In genomic region chr10:107653832-107654287, GRCh38 we compare ENCODE assay signal across 1 cellular context.
TF ChIP-seq lines count a peak whose summit lies in the region.

No MANE protein-coding gene starts in this region.

TF ChIP-seq in GM12878, 131 proteins besides CTCF, POLR2A, EP300 and RAD21 (continued from another document and continues in another):
- TF ChIP-seq USF2 (IDR thresholded peaks at IDR 0.05; ENCODE audit: borderline replicate concordance, low read depth, low read length) (peak; percentile 21; the same call in 1 of the 2 replicates), JUND (IDR thresholded peaks at IDR 0.05; ENCODE audit: low read depth, low read length) (no peak), FOXK2 (IDR thresholded peaks at IDR 0.05) (no peak), CBX5 (IDR thresholded peaks at IDR 0.05; ENCODE audit: low read depth) (peak; percentile 80; the same call in 1 of the 2 replicates), PAX8 (IDR thresholded peaks at IDR 0.05) (no peak), KLF5 (IDR thresholded peaks at IDR 0.05; ENCODE audit: partially characterized antibody) (no peak), BMI1 (IDR thresholded peaks at IDR 0.05; ENCODE audit: borderline replicate concordance) (no peak), NR2C2 (IDR thresholded peaks at IDR 0.05; ENCODE audit: borderline replicate concordance, control insufficient read depth, insufficient read length, low read depth) (no peak), RELA (IDR thresholded peaks at IDR 0.05; ENCODE audit: borderline replicate concordance, partially characterized antibody) (no peak), RELB (IDR thresholded peaks at IDR 0.05; ENCODE audit: low read depth) (peak; percentile 58; the same call in 1 of the 2 replicates), MTA3 (IDR thresholded peaks at IDR 0.05; ENCODE audit: borderline replicate concordance, low read length) (no peak), RBBP5 (conservative IDR thresholded peaks at IDR 0.05) (no peak), MEF2B (IDR thresholded peaks at IDR 0.05; ENCODE audit: partially characterized antibody, poor library complexity, severe bottlenecking) (peak; percentile 81), ZNF207 (IDR thresholded peaks at IDR 0.05; ENCODE audit: borderline replicate concordance) (no peak), ELK1 (IDR thresholded peaks at IDR 0.05; ENCODE audit: low read depth, low read length) (no peak), NFIC (IDR thresholded peaks at IDR 0.05; ENCODE audit: low read depth, low read length) (no peak), SIN3A (IDR thresholded peaks at IDR 0.05; ENCODE audit: low read depth, low read length) (no peak), BHLHE40 (IDR thresholded peaks at IDR 0.05; ENCODE audit: borderline replicate concordance in 1 of 2, low read depth in 2 of 2, low read length in 1 of 2) (no peak), KAT2A (conservative IDR thresholded peaks at IDR 0.05; ENCODE audit: control insufficient read depth, low read depth, low read length) (no peak), BACH1 (IDR thresholded peaks at IDR 0.05; ENCODE audit: borderline replicate concordance) (no peak), BCL3 (IDR thresholded peaks at IDR 0.05; ENCODE audit: borderline replicate concordance, insufficient read depth, low read depth, low read length, poor library complexity, severe bottlenecking) (no peak), RUNX3 (IDR thresholded peaks at IDR 0.05; ENCODE audit: low read length) (no peak), ZNF24 (IDR thresholded peaks at IDR 0.05) (no peak), MAX (IDR thresholded peaks at IDR 0.05; ENCODE audit: low read depth, low read length) (no peak), POU2F2 (IDR thresholded peaks at IDR 0.05; ENCODE audit: borderline replicate concordance, low read depth, low read length) (no peak), SMARCA5 (IDR thresholded peaks at IDR 0.05) (no peak), PRDM15 (CRISPR knock-in tag; IDR thresholded peaks at IDR 0.05) (no peak), MYC (IDR thresholded peaks at IDR 0.05; ENCODE audit: insufficient read depth, insufficient read length, insufficient replicate concordance, low read length, severe bottlenecking) (no peak), RFX5 (IDR thresholded peaks at IDR 0.05; ENCODE audit: low read depth, low read length) (no peak), CBX3 (IDR thresholded peaks at IDR 0.05; ENCODE audit: borderline replicate concordance, low read depth) (no peak), IRF5 (IDR thresholded peaks at IDR 0.05; ENCODE audit: borderline replicate concordance) (no peak), TARDBP (IDR thresholded peaks at IDR 0.05; ENCODE audit: borderline replicate concordance) (no peak), ZNF274 (IDR thresholded peaks at IDR 0.05; ENCODE audit: insufficient read depth, insufficient read length) (no peak), ZNF687 (IDR thresholded peaks at IDR 0.05) (peak; percentile 54), MXI1 (IDR thresholded peaks at IDR 0.05; ENCODE audit: low read depth, low read length) (no peak), RAD51 (IDR thresholded peaks at IDR 0.05) (peak; percentile 78), ZBTB4 (CRISPR knock-in tag; IDR thresholded peaks at IDR 0.05) (no peak), IRF4 (IDR thresholded peaks at IDR 0.05; ENCODE audit: low read depth, low read length) (no peak), EED (IDR thresholded peaks at IDR 0.05; ENCODE audit: low read depth) (no peak), TCF3 (IDR thresholded peaks at IDR 0.05; ENCODE audit: borderline replicate concordance, insufficient read depth, low read depth, low read length) (no peak), SRF (IDR thresholded peaks at IDR 0.05; ENCODE audit: low read depth in 2 of 2, low read length in 2 of 2) (no peak), SUZ12 (IDR thresholded peaks at IDR 0.05; ENCODE audit: unreplicated experiment) (no peak), ZNF384 (IDR thresholded peaks at IDR 0.05; ENCODE audit: borderline replicate concordance, low read depth, low read length) (no peak), CHD4 (IDR thresholded peaks at IDR 0.05) (no peak), SMC3 (IDR thresholded peaks at IDR 0.05; ENCODE audit: borderline replicate concordance, low read length) (no peak), DPF2 (IDR thresholded peaks at IDR 0.05) (no peak), BRCA1 (IDR thresholded peaks at IDR 0.05; ENCODE audit: low read depth, low read length) (no peak), NBN (IDR thresholded peaks at IDR 0.05) (0 out of 2 replicates have a peak, but pooled peaks have one; percentile 51), HDAC6 (IDR thresholded peaks at IDR 0.05; ENCODE audit: unreplicated experiment) (no peak), YY1 (IDR thresholded peaks at IDR 0.05; ENCODE audit: low read depth, low read length) (no peak), GATAD2B (conservative IDR thresholded peaks at IDR 0.05; ENCODE audit: low read depth) (no peak), HCFC1 (IDR thresholded peaks at IDR 0.05; ENCODE audit: low read length) (no peak)
